ENCODE assay signal across 34 cellular contexts in genomic region chr12:7175493-7175892, GRCh38. TPM values are rescaled to one million over a fixed set of nuclear protein-coding genes. Genes with fewer than 3 reads are reported as not detected.
DNase-seq lines count a peak whose midpoint lies in the region; ATAC-seq, FAIRE-seq and TF ChIP-seq lines count a peak whose summit lies in the region.
"Had no signal": no experiment of that assay in that cellular context is flagged by ENCODE, and none has a peak within 500 bp of the region (broad histone marks: within the 10 kb centered on the region; RNA-seq: fewer than 3 reads in every experiment).

No MANE protein-coding gene starts in this region.

- no peak for TF ChIP-seq POLR2A in breast epithelium (IDR thresholded peaks at IDR 0.05)

- TF ChIP-seq CTCF in MCF 10A (IDR thresholded peaks at IDR 0.05; ENCODE audit: unreplicated experiment): no peak
- TF ChIP-seq CTCF in breast epithelium (IDR thresholded peaks at IDR 0.05): no peak
- no peak for TF ChIP-seq CTCF in bronchial epithelial cell (IDR thresholded peaks at IDR 0.05; ENCODE audit: insufficient read depth, low read length, severe bottlenecking)
- no peak for TF ChIP-seq CTCF in foreskin fibroblast (IDR thresholded peaks at IDR 0.05; ENCODE audit: low read depth, low read length)

- ATAC-seq in GM19455 (IDR thresholded peaks at IDR 0.05; ENCODE audit: unreplicated experiment): no peak
- ATAC-seq: activated naive CD8-positive, alpha-beta T cell treated with anti-CD3 and anti-CD28 coated beads, Interleukin-2, amount 50 U/mL, for 24 hours; activated T-cell treated with anti-CD3 and anti-CD28 coated beads, Interleukin-2, amount 50 U/mL, for 4 hours; HCT116; left lobe of liver; psoas muscle had no signal

- H3K4me1 Mint-ChIP-seq in MCF 10A (ENCODE audit: insufficient read depth, unreplicated experiment): peaks cover 8% of the 10 kb centered on the region
- H3K4me1 Mint-ChIP-seq: activated naive CD8-positive, alpha-beta T cell treated with anti-CD3 and anti-CD28 coated beads, Interleukin-2, amount 50 U/mL, for 24 hours; brain had no signal

- POLR2A ChIA-PET in MCF 10A (lab: Yijun Ruan, JAX): interaction anchor here (0.7 to 1.3 kb wide), 2 partner anchors 11 to 14 kb away, joined by 3 read pairs; no protein-coding TSS in a partner anchor

- H3K27me3 ChIP-seq in breast epithelium (no peaks in the 10 kb centered on the region), bronchial epithelial cell (ENCODE audit: control insufficient read depth, insufficient read depth, low read length) (no peaks in the 10 kb centered on the region)
- H3K27me3 ChIP-seq: Peyer's patch, sigmoid colon had no signal

- H3K27ac Mint-ChIP-seq in MCF 10A (ENCODE audit: low read depth, unreplicated experiment): no peak overlapping the region
- H3K27ac Mint-ChIP-seq: activated naive CD8-positive, alpha-beta T cell treated with anti-CD3 and anti-CD28 coated beads, Interleukin-2, amount 50 U/mL, for 24 hours; brain; CD4-positive, alpha-beta T cell had no signal

- intact Hi-C loops in MCF 10A (cut with micrococcal nuclease) (no loop called here), breast epithelium (cut with DNase I; ENCODE audit: low total_unique reads) (no loop called here)

- no peaks in the 10 kb centered on the region for H3K4me1 ChIP-seq in breast epithelium
- H3K4me1 ChIP-seq: Peyer's patch, psoas muscle, sigmoid colon had no signal

- H3K4me3 ChIP-seq in breast epithelium (no peak overlapping the region), bronchial epithelial cell (ENCODE audit: low read depth, low read length) (no peak overlapping the region), foreskin fibroblast (ENCODE audit: low read depth in 1 of 2, low read length in 2 of 2) (no peak overlapping the region)
- H3K4me3 ChIP-seq: Peyer's patch, psoas muscle, sigmoid colon had no signal

- no peak overlapping the region for H3K27ac ChIP-seq in breast epithelium
- H3K27ac ChIP-seq: Peyer's patch, psoas muscle, sigmoid colon, WERI-Rb-1 had no signal

- no peak overlapping the region for H3K4me3 Mint-ChIP-seq in MCF 10A (ENCODE audit: unreplicated experiment)
- H3K4me3 Mint-ChIP-seq: activated naive CD8-positive, alpha-beta T cell treated with anti-CD3 and anti-CD28 coated beads, Interleukin-2, amount 50 U/mL, for 24 hours; activated T-cell treated with anti-CD3 and anti-CD28 coated beads, Interleukin-2, amount 50 U/mL, for 4 hours; brain; CD4-positive, alpha-beta T cell had no signal

- H3K9me3 ChIP-seq in breast epithelium: no peaks in the 10 kb centered on the region
- H3K9me3 ChIP-seq: psoas muscle, sigmoid colon had no signal

- FAIRE-seq in bronchial epithelial cell (lab: Jason Lieb, UNC): no peak
- FAIRE-seq: D721Med, G401.6 had no signal

- DNase-seq in MCF 10A (ENCODE audit: unreplicated experiment) (peak; percentile 16), breast epithelium (ENCODE audit: low spot score in 2 of 2) (no peak), bronchial epithelial cell (ENCODE audit: low read depth) (peak; percentile 85), foreskin fibroblast (peak; percentile 54 to 59), NCI-H146 (lab: John Stamatoyannopoulos, UW) (no peak), DMS53 (lab: John Stamatoyannopoulos, UW) (no peak), DMS153 treated with DMSO at 0.1 percent for 48 hours (lab: John Stamatoyannopoulos, UW; ENCODE audit: unreplicated experiment) (no peak)
- DNase-seq: activated CD4-positive, alpha-beta T cell treated with anti-CD3 and anti-CD28 coated beads for 48 hours; activated naive CD8-positive, alpha-beta T cell treated with anti-CD3 and anti-CD28 coated beads, Interleukin-2, amount 50 U/mL, for 24 hours; activated T-cell treated with anti-CD3 and anti-CD28 coated beads, Interleukin-2, amount 50 U/mL, for 4 hours; AML-193; CD4-positive, alpha-beta T cell; hippocampal formation; mesendoderm; NCI-H1092; NCI-H187; NCI-H2171 treated with DMSO at 0.1 percent for 48 hours; NCI-H524 treated with DMSO at 0.1 percent for 48 hours; Peyer's patch; psoas muscle; sigmoid colon; stimulated activated CD4-positive, alpha-beta T cell treated with anti-CD3 and anti-CD28 coated beads, Interleukin-15, amount 100 ng/mL, for 24 hours; stimulated activated naive CD4-positive, alpha-beta T cell; SW 1271; T-helper 9 cell; WERI-Rb-1 had no signal

- CTCF ChIA-PET in MCF 10A (lab: Yijun Ruan, JAX): interaction anchor here (0.7 to 2.3 kb wide), 7 partner anchors 13 to 35 kb away, joined by 3 to 13 read pairs (median 4); no protein-coding TSS in a partner anchor

- BruUV-seq in MCF 10A (replicated peaks; lab: Mats Ljungman, UMichigan): no TSS peak

- H3K27me3 Mint-ChIP-seq in MCF 10A (ENCODE audit: insufficient read depth, unreplicated experiment): no peaks in the 10 kb centered on the region

- H3K9me3 Mint-ChIP-seq in MCF 10A (ENCODE audit: unreplicated experiment): peaks cover 22% of the 10 kb centered on the region
- H3K9me3 Mint-ChIP-seq: CD4-positive, alpha-beta T cell had no signal

- H3K36me3 Mint-ChIP-seq in MCF 10A (ENCODE audit: insufficient read depth, unreplicated experiment): no peaks in the 10 kb centered on the region
- H3K36me3 Mint-ChIP-seq: brain had no signal

- no peaks in the 10 kb centered on the region for H3K36me3 ChIP-seq in breast epithelium
- H3K36me3 ChIP-seq in bronchial epithelial cell (ENCODE audit: control insufficient read depth, insufficient read depth, low read length): no peaks in the 10 kb centered on the region
- H3K36me3 ChIP-seq: Peyer's patch, sigmoid colon, WERI-Rb-1 had no signal

RNA-seq across cellular contexts. Expression of gene PEX5, which starts 14.0 kb away (rescaled TPM):
- 42.2 and 49.4 TPM in 2 replicates for total RNA-seq in MCF 10A (2022)
- 10 to 100 TPM; 41.7 to 79.7 (median 62.6) TPM for total RNA-seq in breast epithelium
- total RNA-seq in bronchial epithelial cell: 21.9 and 27.9 TPM in 2 replicates

RNA-seq across cellular contexts. Expression of gene CLSTN3, which starts 45.3 kb away (rescaled TPM):
- 34.6 and 40.2 TPM in 2 replicates for total RNA-seq in MCF 10A (2022)
- total RNA-seq in breast epithelium: 10 to 100 TPM; 23.9 to 58.7 (median 40.3) TPM
- 7.0 and 9.2 TPM in 2 replicates for total RNA-seq in bronchial epithelial cell

RNA-seq across cellular contexts. Expression of gene RBP5, which starts 46.8 kb away (rescaled TPM):
- total RNA-seq in MCF 10A (2022): not detected in 2 replicates
- total RNA-seq in breast epithelium: 1 to 10 TPM; 1.1 to 3.3 (median 2.9) TPM
- not detected in 2 replicates for total RNA-seq in bronchial epithelial cell
- total RNA-seq: A172; activated T-cell treated with anti-CD3 and anti-CD28 coated beads, Interleukin-2, amount 50 U/mL, for 4 hours; CD4-positive, alpha-beta T cell; epithelial cell of proximal tubule had no signal

Comparison
In these comparisons a context has a peak if more than half of its experiments do, and no peak if none do; other contexts are left out.
1. DNase-seq: peak in MCF 10A (single experiment), bronchial epithelial cell (single experiment) and foreskin fibroblast (2 of 2); none in breast epithelium (0 of 2), NCI-H146 (single experiment), DMS53 (single experiment) and DMS153 treated with DMSO at 0.1 percent for 48 hours (single experiment).